In genomic region chr9:37486616-37487544, GRCh38 we compare ENCODE assay signal across 8 cellular contexts. TPM values are rescaled to one million over a fixed set of nuclear protein-coding genes. Genes with fewer than 3 reads are reported as not detected.
DNase-seq lines count a peak whose midpoint lies in the region; ATAC-seq and TF ChIP-seq lines count a peak whose summit lies in the region.

No MANE protein-coding gene starts in this region.

- H3K27ac Mint-ChIP-seq in type B pancreatic cell, result peak overlapping the region; percentile 92

- no peaks in the 10 kb centered on the region for H3K9me3 Mint-ChIP-seq in type B pancreatic cell

- peaks cover 12% of the 10 kb centered on the region for H3K36me3 Mint-ChIP-seq in type B pancreatic cell

- CTCF ChIA-PET in Panc1 (lab: Charles Lee), result no interaction called here

- H3K27ac ChIP-seq in Panc1 (ENCODE audit: low read length), result peak overlapping the region; percentile 91

- no peaks in the 10 kb centered on the region for H3K27me3 Mint-ChIP-seq in type B pancreatic cell

- TF ChIP-seq CTCF in Panc1 (IDR thresholded peaks at IDR 0.05) (no peak), type B pancreatic cell (conservative IDR thresholded peaks at IDR 0.05) (no peak)

- intact Hi-C loops in Panc1 (cut with micrococcal nuclease; ENCODE audit: unreplicated experiment), result loop anchor here (5.0 kb wide), 1 partner anchor 95 kb away; no protein-coding TSS in a partner anchor

- H3K4me1 ChIP-seq in Panc1 (ENCODE audit: control insufficient read depth, insufficient read depth, low read length), result peaks cover 24% of the 10 kb centered on the region

- in situ Hi-C loops in Panc1 (cut with HindIII; ENCODE audit: low pct_unique_long_range_greater_than_20kb, low sequenced_read_pairs), result no loop called here

- peaks cover 27% of the 10 kb centered on the region for H3K36me3 ChIP-seq in Panc1 (ENCODE audit: control insufficient read depth, insufficient read depth, low read length)

- peaks cover 22% of the 10 kb centered on the region for H3K4me1 Mint-ChIP-seq in type B pancreatic cell (ENCODE audit: unreplicated experiment)

- peak overlapping the region; percentile 67 to 96 for H3K4me3 ChIP-seq in Panc1 (ENCODE audit: low read depth in 2 of 2, low read length in 2 of 2)

- POLR2A ChIA-PET in Panc1 (lab: Charles Lee), result interaction anchor here (0.5 to 1.2 kb wide), 2 partner anchors 25 to 66 kb away, joined by 3 read pairs; no protein-coding TSS in a partner anchor

- peak overlapping the region; percentile 97 for H3K4me3 Mint-ChIP-seq in type B pancreatic cell

- no peaks in the 10 kb centered on the region for H3K9me3 ChIP-seq in Panc1 (ENCODE audit: control insufficient read depth, insufficient read depth, low read depth, low read length)

- BruUV-seq in Panc1 (replicated peaks; lab: Mats Ljungman, UMichigan), result TSS peak; percentile 65

- ATAC-seq in Panc1 (no peak), GM21515 (IDR thresholded peaks at IDR 0.05; ENCODE audit: unreplicated experiment) (no peak)

- peak; percentile 33 for DNase-seq in DMS53 (lab: John Stamatoyannopoulos, UW)
- no peak for DNase-seq in DMS53 treated with DMSO at 0.1 percent for 48 hours (lab: John Stamatoyannopoulos, UW; ENCODE audit: unreplicated experiment)
- DNase-seq in Panc1 (ENCODE audit: low read depth, low spot score), result no peak
- DNase-seq in dermis blood vessel endothelial cell, result peak; percentile 32
- peak; percentile 88 for DNase-seq in medulla oblongata (ENCODE audit: extremely low spot score)
- DNase-seq in type B pancreatic cell (ENCODE audit: extremely low spot score, unreplicated experiment), result peak; percentile 24
- DNase-seq in stimulated activated CD4-positive, alpha-beta T cell treated with anti-CD3 and anti-CD28 coated beads, Interleukin-15, amount 100 ng/mL, for 24 hours, result no peak

- no peaks in the 10 kb centered on the region for H3K27me3 ChIP-seq in Panc1 (ENCODE audit: control insufficient read depth, insufficient read depth, low read length)

RNA-seq across cellular contexts. Expression of gene POLR1E, which starts 1.1 kb away (rescaled TPM):
- total RNA-seq in Panc1 (2021; ENCODE audit: unreplicated experiment) (93.8 TPM), dermis blood vessel endothelial cell (11.9 and 16.4 TPM in 2 replicates), type B pancreatic cell (ENCODE audit: low replicate concordance) (16.3 and 26.9 TPM in 2 replicates)
- 56.8 TPM for polyA plus RNA-seq in Panc1 (2012; ENCODE audit: insufficient read length)

RNA-seq across cellular contexts. Expression of gene ZBTB5, which starts 21.6 kb away (rescaled TPM):
- total RNA-seq in Panc1 (2021; ENCODE audit: unreplicated experiment) (30.6 TPM), dermis blood vessel endothelial cell (13.1 and 14.4 TPM in 2 replicates), type B pancreatic cell (ENCODE audit: low replicate concordance) (22.6 and 25.9 TPM in 2 replicates)
- polyA plus RNA-seq in Panc1 (2012; ENCODE audit: insufficient read length), result 17.1 TPM

Comparison
In these comparisons a context has a peak if more than half of its experiments do, and no peak if none do; other contexts are left out.
1. DNase-seq: peak in DMS53 (single experiment), dermis blood vessel endothelial cell (single experiment), medulla oblongata (single experiment) and type B pancreatic cell (single experiment); none in DMS53 treated with DMSO at 0.1 percent for 48 hours (single experiment), Panc1 (single experiment) and stimulated activated CD4-positive, alpha-beta T cell treated with anti-CD3 and anti-CD28 coated beads, Interleukin-15, amount 100 ng/mL, for 24 hours (single experiment).